In genomic region chr1:151721788-151722510, GRCh38 we compare ENCODE assay signal across 10 cellular contexts. TPM values are rescaled to one million over a fixed set of nuclear protein-coding genes. Genes with fewer than 3 reads are reported as not detected.
DNase-seq lines count a peak whose midpoint lies in the region; ATAC-seq, FAIRE-seq and TF ChIP-seq lines count a peak whose summit lies in the region.
"Had no signal": no experiment of that assay in that cellular context is flagged by ENCODE, and none has a peak within 500 bp of the region (broad histone marks: within the 10 kb centered on the region; RNA-seq: fewer than 3 reads in every experiment).

No MANE protein-coding gene starts in this region.

- H3K79me2 ChIP-seq in keratinocyte (ENCODE audit: control insufficient read depth, insufficient read depth, low read length), result no peaks in the 10 kb centered on the region

- no peak for TF ChIP-seq CTCF in keratinocyte (optimal IDR thresholded peaks at IDR 0.05 in 1 of 3, IDR thresholded peaks at IDR 0.05 in 1 of 3, conservative IDR thresholded peaks at IDR 0.05 in 1 of 3; ENCODE audit: extremely low read depth in 1 of 3, insufficient read depth in 2 of 3, low read length in 3 of 3)

- no peaks in the 10 kb centered on the region for H3K9me3 ChIP-seq in keratinocyte (ENCODE audit: control insufficient read depth, low read depth, low read length)
- no peaks in the 10 kb centered on the region for H3K9me3 ChIP-seq in subcutaneous abdominal adipose tissue (ENCODE audit: control insufficient read depth in 5 of 5, low read length in 5 of 5)

- H2AFZ ChIP-seq in keratinocyte (ENCODE audit: control insufficient read depth, low read length), result no peak overlapping the region

- H3K4me1 ChIP-seq in keratinocyte (ENCODE audit: control insufficient read depth, extremely low read depth, insufficient read depth, low read length) (peaks cover 4% of the 10 kb centered on the region), subcutaneous abdominal adipose tissue (ENCODE audit: control insufficient read depth in 5 of 5, insufficient read depth in 5 of 5, low read length in 5 of 5) (peaks cover 0 to 21% (median 18%) of the 10 kb centered on the region in 5 donors)

- H3K9ac ChIP-seq in keratinocyte (ENCODE audit: control insufficient read depth, extremely low read depth, insufficient read depth, low read length), result no peak overlapping the region
- peak overlapping the region in 1 of 5 donors; percentile 35 for H3K9ac ChIP-seq in subcutaneous abdominal adipose tissue (ENCODE audit: low read length in 5 of 5)

- POLR2A ChIA-PET in activated CD4-positive, alpha-beta T cell treated with anti-CD3 and anti-CD28 coated beads, Interleukin-2, amount 10 ng/mL, durations not matched to agents 7 days and 5 days (lab: Charles Lee), result no interaction called here

- no peak for ATAC-seq in GM18498 (IDR thresholded peaks at IDR 0.05; ENCODE audit: unreplicated experiment)
- no peak for ATAC-seq in HG02852 (IDR thresholded peaks at IDR 0.05; ENCODE audit: unreplicated experiment)

- FAIRE-seq in keratinocyte (lab: Jason Lieb, UNC), result no peak

- no peaks in the 10 kb centered on the region for H3K36me3 ChIP-seq in keratinocyte (ENCODE audit: control insufficient read depth in 2 of 2, extremely low read depth in 1 of 2, insufficient read depth in 2 of 2, low read length in 2 of 2)
- no peaks in the 10 kb centered on the region for H3K36me3 ChIP-seq in subcutaneous abdominal adipose tissue (ENCODE audit: control insufficient read depth in 5 of 5, insufficient read depth in 5 of 5, low read length in 5 of 5)

- H3K27me3 Mint-ChIP-seq in activated CD4-positive, alpha-beta T cell treated with anti-CD3 and anti-CD28 coated beads, Interleukin-2, amount 10 ng/mL, durations not matched to agents 7 days and 5 days, result peaks cover 69% of the 10 kb centered on the region
- peaks cover 70% of the 10 kb centered on the region for H3K27me3 Mint-ChIP-seq in activated T-helper 2 cell treated with anti-CD3 and anti-CD28 coated beads, Interferon-gamma antibody, Interleukin-2, Interleukin-4, amounts not matched to agents 10 μg/mL and 5 μg/mL and 100 μg/mL, durations not matched to agents 14 hours and 24 hours and 36 hours (ENCODE audit: low read depth)

- peaks cover 21% of the 10 kb centered on the region for H3K4me1 Mint-ChIP-seq in activated CD4-positive, alpha-beta T cell treated with anti-CD3 and anti-CD28 coated beads, Interleukin-2, amount 10 ng/mL, durations not matched to agents 7 days and 5 days
- peaks cover 17% of the 10 kb centered on the region for H3K4me1 Mint-ChIP-seq in activated T-helper 2 cell treated with anti-CD3 and anti-CD28 coated beads, Interferon-gamma antibody, Interleukin-2, Interleukin-4, amounts not matched to agents 10 μg/mL and 5 μg/mL and 100 μg/mL, durations not matched to agents 14 hours and 24 hours and 36 hours (ENCODE audit: low read depth)

- H3K4me3 Mint-ChIP-seq in activated CD4-positive, alpha-beta T cell treated with anti-CD3 and anti-CD28 coated beads, Interleukin-2, amount 10 ng/mL, durations not matched to agents 7 days and 5 days, result peak overlapping the region; percentile 67
- peak overlapping the region; percentile 70 for H3K4me3 Mint-ChIP-seq in activated T-helper 2 cell treated with anti-CD3 and anti-CD28 coated beads, Interferon-gamma antibody, Interleukin-2, Interleukin-4, amounts not matched to agents 10 μg/mL and 5 μg/mL and 100 μg/mL, durations not matched to agents 14 hours and 24 hours and 36 hours (ENCODE audit: low read depth)

- H3K27me3 ChIP-seq in keratinocyte (ENCODE audit: control insufficient read depth, extremely low read depth, insufficient read depth, low read length), result peaks cover 49% of the 10 kb centered on the region
- H3K27me3 ChIP-seq in subcutaneous abdominal adipose tissue (ENCODE audit: control insufficient read depth in 5 of 5, insufficient read depth in 4 of 5, low read length in 5 of 5), result peaks cover 18 to 30% (median 27%) of the 10 kb centered on the region in 5 donors

- H3K27ac ChIP-seq in keratinocyte (ENCODE audit: control insufficient read depth, insufficient read depth, low read length) (no peak overlapping the region), subcutaneous abdominal adipose tissue (ENCODE audit: low read depth, low read length) (no peak overlapping the region)

- no peaks in the 10 kb centered on the region for H3K9me3 Mint-ChIP-seq in activated CD4-positive, alpha-beta T cell treated with anti-CD3 and anti-CD28 coated beads, Interleukin-2, amount 10 ng/mL, durations not matched to agents 7 days and 5 days
- no peaks in the 10 kb centered on the region for H3K9me3 Mint-ChIP-seq in activated T-helper 2 cell treated with anti-CD3 and anti-CD28 coated beads, Interferon-gamma antibody, Interleukin-2, Interleukin-4, amounts not matched to agents 10 μg/mL and 5 μg/mL and 100 μg/mL, durations not matched to agents 14 hours and 24 hours and 36 hours

- DNase-seq in activated CD4-positive, alpha-beta T cell treated with anti-CD3 and anti-CD28 coated beads, Interleukin-2, amount 10 ng/mL, durations not matched to agents 7 days and 5 days, result no peak
- no peak for DNase-seq in activated CD4-positive, alpha-beta T cell treated with anti-CD3 and anti-CD28 coated beads, Interleukin-2, amount 50 U/mL, for 48 hours
- DNase-seq in activated T-helper 2 cell treated with anti-CD3 and anti-CD28 coated beads, Interferon-gamma antibody, Interleukin-2, Interleukin-4, amounts not matched to agents 10 μg/mL and 5 μg/mL and 100 μg/mL, durations not matched to agents 14 hours and 24 hours and 36 hours (ENCODE audit: low spot score), result no peak
- DNase-seq in keratinocyte (ENCODE audit: low read depth, low spot score) (no peak), cortex of kidney (lab: John Stamatoyannopoulos, UW) (no peak)
- DNase-seq: NK-92 treated with Interleukin-12 subunit alpha and Interleukin-12 subunit beta, amount 100 ng/mL, for 24 hours had no signal

- dilution Hi-C loops in keratinocyte (cut with MboI; ENCODE audit: extremely low pct_ligation_motif_present, low sequenced_read_pairs), result no loop called here

- no peaks in the 10 kb centered on the region for H3K36me3 Mint-ChIP-seq in activated CD4-positive, alpha-beta T cell treated with anti-CD3 and anti-CD28 coated beads, Interleukin-2, amount 10 ng/mL, durations not matched to agents 7 days and 5 days (ENCODE audit: low read depth)
- H3K36me3 Mint-ChIP-seq in activated T-helper 2 cell treated with anti-CD3 and anti-CD28 coated beads, Interferon-gamma antibody, Interleukin-2, Interleukin-4, amounts not matched to agents 10 μg/mL and 5 μg/mL and 100 μg/mL, durations not matched to agents 14 hours and 24 hours and 36 hours (ENCODE audit: low read depth), result no peaks in the 10 kb centered on the region

- intact Hi-C loops in activated T-helper 2 cell treated with anti-CD3 and anti-CD28 coated beads, Interferon-gamma antibody, Interleukin-2, Interleukin-4, amounts not matched to agents 10 μg/mL and 5 μg/mL and 100 μg/mL, durations not matched to agents 14 hours and 24 hours and 36 hours (cut with micrococcal nuclease), result loop anchor here (5.0 kb wide), 1 partner anchor 115 kb away; the partner anchor contains the start of gene C2CD4D

- H3K4me2 ChIP-seq in keratinocyte (ENCODE audit: control insufficient read depth, extremely low read depth, insufficient read depth, low read depth, low read length), result peak overlapping the region; percentile 46

- H3K4me3 ChIP-seq in keratinocyte (ENCODE audit: control insufficient read depth in 2 of 3, extremely low read depth in 1 of 3, insufficient read depth in 2 of 3, low read depth in 1 of 3, low read length in 3 of 3) (no peak overlapping the region), subcutaneous abdominal adipose tissue (ENCODE audit: low read depth in 1 of 5, low read length in 5 of 5) (peak overlapping the region; percentile 35 to 60 (median 56))

- H3K9me1 ChIP-seq in keratinocyte (ENCODE audit: control insufficient read depth, extremely low read depth, insufficient read depth, low read length), result no peaks in the 10 kb centered on the region

- H3K27ac Mint-ChIP-seq in activated CD4-positive, alpha-beta T cell treated with anti-CD3 and anti-CD28 coated beads, Interleukin-2, amount 10 ng/mL, durations not matched to agents 7 days and 5 days, result no peak overlapping the region
- H3K27ac Mint-ChIP-seq in activated T-helper 2 cell treated with anti-CD3 and anti-CD28 coated beads, Interferon-gamma antibody, Interleukin-2, Interleukin-4, amounts not matched to agents 10 μg/mL and 5 μg/mL and 100 μg/mL, durations not matched to agents 14 hours and 24 hours and 36 hours, result no peak overlapping the region

- no peaks in the 10 kb centered on the region for H4K20me1 ChIP-seq in keratinocyte (ENCODE audit: control insufficient read depth, extremely low read depth, insufficient read depth, low read length)

- CTCF ChIA-PET in activated CD4-positive, alpha-beta T cell treated with anti-CD3 and anti-CD28 coated beads, Interleukin-2, amount 10 ng/mL, durations not matched to agents 7 days and 5 days (lab: Charles Lee), result interaction anchor here (1.5 kb wide), 1 partner anchor 60 kb away, joined by 4 read pairs; no protein-coding TSS in a partner anchor

RNA-seq across cellular contexts. Expression of gene RIIAD1, which starts 0.6 kb away (rescaled TPM):
- not detected for total RNA-seq in activated CD4-positive, alpha-beta T cell treated with anti-CD3 and anti-CD28 coated beads, Interleukin-2, amount 10 ng/mL, durations not matched to agents 7 days and 5 days
- total RNA-seq in activated T-helper 2 cell treated with anti-CD3 and anti-CD28 coated beads, Interferon-gamma antibody, Interleukin-2, Interleukin-4, amounts not matched to agents 10 μg/mL and 5 μg/mL and 100 μg/mL, durations not matched to agents 14 hours and 24 hours and 36 hours, result not detected in 2 replicates
- not detected in 3 replicates for polyA plus RNA-seq in keratinocyte
- not detected for polyA plus RNA-seq in keratinocyte (2011; ENCODE audit: low read depth)
- polyA plus RNA-seq in keratinocyte (2011; cell fraction: cytosol; rRNA removed), result not detected in 2 replicates
- polyA plus RNA-seq in keratinocyte (2011; cell fraction: nucleus; rRNA removed), result not detected in 2 replicates
- polyA plus RNA-seq in keratinocyte (2012; ENCODE audit: low replicate concordance), result not detected in 2 replicates
- polyA minus RNA-seq in keratinocyte, result not detected in 3 replicates
- not detected for polyA minus RNA-seq in keratinocyte (2011; cell fraction: cytosol; rRNA and poly(A)+ RNA removed)
- polyA minus RNA-seq in keratinocyte (2011; cell fraction: nucleus; rRNA and poly(A)+ RNA removed), result not detected in 2 replicates
- total RNA-seq: dermis microvascular lymphatic vessel endothelial cell had no signal

RNA-seq across cellular contexts. Expression of gene CELF3, which starts 5.3 kb away (rescaled TPM):
- not detected for total RNA-seq in activated CD4-positive, alpha-beta T cell treated with anti-CD3 and anti-CD28 coated beads, Interleukin-2, amount 10 ng/mL, durations not matched to agents 7 days and 5 days
- not detected in 2 replicates for total RNA-seq in activated T-helper 2 cell treated with anti-CD3 and anti-CD28 coated beads, Interferon-gamma antibody, Interleukin-2, Interleukin-4, amounts not matched to agents 10 μg/mL and 5 μg/mL and 100 μg/mL, durations not matched to agents 14 hours and 24 hours and 36 hours
- not detected in 3 replicates for polyA plus RNA-seq in keratinocyte
- polyA plus RNA-seq in keratinocyte (2011; ENCODE audit: low read depth), result not detected
- polyA plus RNA-seq in keratinocyte (2011; cell fraction: cytosol; rRNA removed), result not detected in 2 replicates
- polyA plus RNA-seq in keratinocyte (2011; cell fraction: nucleus; rRNA removed), result not detected in 2 replicates
- not detected in 2 replicates for polyA plus RNA-seq in keratinocyte (2012; ENCODE audit: low replicate concordance)
- polyA minus RNA-seq in keratinocyte, result not detected in 3 replicates
- polyA minus RNA-seq in keratinocyte (2011; cell fraction: cytosol; rRNA and poly(A)+ RNA removed), result not detected
- not detected in 2 replicates for polyA minus RNA-seq in keratinocyte (2011; cell fraction: nucleus; rRNA and poly(A)+ RNA removed)
- total RNA-seq: dermis microvascular lymphatic vessel endothelial cell had no signal

RNA-seq across cellular contexts. Expression of gene MRPL9, which starts 41.3 kb away (rescaled TPM):
- 100 to 1,000 TPM; 110 to 117 TPM for total RNA-seq in activated CD4-positive, alpha-beta T cell treated with anti-CD3 and anti-CD28 coated beads, Interleukin-2, amount 10 ng/mL, durations not matched to agents 7 days and 5 days
- total RNA-seq in activated T-helper 2 cell treated with anti-CD3 and anti-CD28 coated beads, Interferon-gamma antibody, Interleukin-2, Interleukin-4, amounts not matched to agents 10 μg/mL and 5 μg/mL and 100 μg/mL, durations not matched to agents 14 hours and 24 hours and 36 hours, result 141 and 159 TPM in 2 replicates
- polyA plus RNA-seq in keratinocyte, result 73.7 to 125 TPM (median 75.0 TPM) in 3 replicates
- polyA plus RNA-seq in keratinocyte (2011; ENCODE audit: low read depth), result 95.0 TPM
- 68.1 and 89.3 TPM in 2 replicates for polyA plus RNA-seq in keratinocyte (2011; cell fraction: cytosol; rRNA removed)
- polyA plus RNA-seq in keratinocyte (2011; cell fraction: nucleus; rRNA removed), result 54.7 and 57.2 TPM in 2 replicates
- 48.8 and 77.9 TPM in 2 replicates for polyA plus RNA-seq in keratinocyte (2012; ENCODE audit: low replicate concordance)
- polyA minus RNA-seq in keratinocyte, result 38.1 to 62.4 TPM (median 48.2 TPM) in 3 replicates
- 66.4 TPM for polyA minus RNA-seq in keratinocyte (2011; cell fraction: cytosol; rRNA and poly(A)+ RNA removed)
- 16.7 and 21.1 TPM in 2 replicates for polyA minus RNA-seq in keratinocyte (2011; cell fraction: nucleus; rRNA and poly(A)+ RNA removed)

Comparison
In these comparisons a context has a peak if more than half of its experiments do, and no peak if none do; other contexts are left out.
1. H3K4me3 ChIP-seq: peak in subcutaneous abdominal adipose tissue (5 of 5); none in keratinocyte (0 of 3).